In genomic region chr12:43550831-43551270, GRCh38 we compare ENCODE assay signal across 15 cellular contexts. TPM values are rescaled to one million over a fixed set of nuclear protein-coding genes. Genes with fewer than 3 reads are reported as not detected.
DNase-seq lines count a peak whose midpoint lies in the region; TF ChIP-seq lines count a peak whose summit lies in the region.
"Had no signal": no experiment of that assay in that cellular context is flagged by ENCODE, and none has a peak within 500 bp of the region (broad histone marks: within the 10 kb centered on the region; RNA-seq: fewer than 3 reads in every experiment).

No MANE protein-coding gene starts in this region.

- DNase-seq in ecto neural progenitor cell (ENCODE audit: low spot score) (peak; percentile 71), left kidney (ENCODE audit: low read depth, low spot score) (peak; percentile 65), retinal pigment epithelial cell (ENCODE audit: low read depth) (no peak), RWPE1 (ENCODE audit: low spot score) (no peak), A673 (ENCODE audit: low spot score) (no peak), breast epithelium (ENCODE audit: low spot score in 2 of 2) (no peak)
- DNase-seq in activated CD4-positive, alpha-beta T cell treated with anti-CD3 and anti-CD28 coated beads, Interleukin-2, amount 50 U/mL, for 48 hours: no peak
- DNase-seq: activated CD4-positive, alpha-beta T cell treated with anti-CD3 and anti-CD28 coated beads, Interleukin-2, amount 10 ng/mL, durations not matched to agents 24 days and 14 days; BE2C; occipital lobe; stimulated activated naive B cell treated with anti-CD40 and anti-IgM and Interleukin-4, amounts not matched to agents 10 μg/mL and 1 μg/mL and 100 μg/mL, for 72 hours; tibial artery had no signal

- BruUV-seq in A673 (replicated peaks; lab: Mats Ljungman, UMichigan): no TSS peak

- CTCF ChIA-PET in RWPE1 (lab: Yijun Ruan, JAX) (no interaction called here), A673 (lab: Charles Lee) (no interaction called here)

- intact Hi-C loops in A673 (cut with micrococcal nuclease; ENCODE audit: unreplicated experiment): no loop called here
- intact Hi-C loops in breast epithelium (cut with DNase I; ENCODE audit: low total_unique reads): no loop called here

- H3K4me1 ChIP-seq in HUES6 (ENCODE audit: control insufficient read depth, insufficient read depth, low read length) (peaks cover 10% of the 10 kb centered on the region; the same call in 1 of the 2 replicates), A673 (ENCODE audit: insufficient read depth, low read length, poor library complexity, severe bottlenecking) (peaks cover 4% of the 10 kb centered on the region), breast epithelium (no peaks in the 10 kb centered on the region)
- H3K4me1 ChIP-seq: BE2C had no signal

- H3K27ac ChIP-seq in HUES6 (ENCODE audit: low read depth, low read length) (no peak overlapping the region), RWPE1 (no peak overlapping the region), A673 (ENCODE audit: low read depth, low read length, poor library complexity, severe bottlenecking) (no peak overlapping the region), breast epithelium (no peak overlapping the region)
- H3K27ac ChIP-seq: tibial artery had no signal

- H3K4me3 ChIP-seq in HUES6 (ENCODE audit: low read depth, low read length): peak overlapping the region; percentile 67
- H3K4me3 ChIP-seq in retinal pigment epithelial cell (ENCODE audit: low read length): peak overlapping the region; percentile 54
- no peak overlapping the region for H3K4me3 ChIP-seq in A673 (ENCODE audit: low read depth, low read length, poor library complexity, severe bottlenecking)
- H3K4me3 ChIP-seq in breast epithelium: no peak overlapping the region
- H3K4me3 ChIP-seq: tibial artery had no signal

- POLR2A ChIA-PET in RWPE1 (lab: Yijun Ruan, JAX; ENCODE audit: low non-redundant PET): no interaction called here
- POLR2A ChIA-PET in A673 (lab: Charles Lee; ENCODE audit: low non-redundant PET): no interaction called here

- peaks cover 43% of the 10 kb centered on the region for H3K27me3 ChIP-seq in HUES6 (ENCODE audit: control insufficient read depth, insufficient read depth, low read length)
- H3K27me3 ChIP-seq in A673 (replicated peaks; ENCODE audit: insufficient read depth, low read depth, low read length, poor library complexity): peaks cover 14% of the 10 kb centered on the region
- peaks cover 0 to 29% of the 10 kb centered on the region in 2 donors for H3K27me3 ChIP-seq in breast epithelium

- H3K9me3 ChIP-seq in HUES6 (ENCODE audit: control insufficient read depth, insufficient read depth, low read depth, low read length) (no peaks in the 10 kb centered on the region), A673 (ENCODE audit: low read depth, low read length, poor library complexity, severe bottlenecking) (peaks cover 4% of the 10 kb centered on the region), breast epithelium (peaks cover 0 to 16% of the 10 kb centered on the region in 2 donors)
- H3K9me3 ChIP-seq: BE2C had no signal

- H3K36me3 ChIP-seq in HUES6 (ENCODE audit: control insufficient read depth, insufficient read depth, low read length) (no peaks in the 10 kb centered on the region), A673 (ENCODE audit: insufficient read depth, low read length, poor library complexity, severe bottlenecking) (no peaks in the 10 kb centered on the region), breast epithelium (no peaks in the 10 kb centered on the region)
- H3K36me3 ChIP-seq: BE2C, tibial artery had no signal

- no peak for TF ChIP-seq POLR2A in breast epithelium (IDR thresholded peaks at IDR 0.05)

- TF ChIP-seq CTCF in retinal pigment epithelial cell (conservative IDR thresholded peaks at IDR 0.05; ENCODE audit: low read depth, low read length) (no peak), RWPE1 (conservative IDR thresholded peaks at IDR 0.05; ENCODE audit: low read depth) (no peak), A673 (conservative IDR thresholded peaks at IDR 0.05; ENCODE audit: low read depth, low read length) (no peak), breast epithelium (IDR thresholded peaks at IDR 0.05) (no peak)

- H3K9ac ChIP-seq in HUES6 (ENCODE audit: low read length): no peak overlapping the region

RNA-seq across cellular contexts. Expression of gene ADAMTS20, which starts 1.2 kb away (rescaled TPM):
- total RNA-seq in A673 (2021) (0.17 and 0.28 TPM in 2 replicates), breast epithelium (not detected)
- total RNA-seq: activated CD4-positive, alpha-beta T cell treated with anti-CD3 and anti-CD28 coated beads, Interleukin-2, amount 10 ng/mL, durations not matched to agents 24 days and 14 days; activated naive CD4-positive, alpha-beta T cell treated with anti-CD3 and anti-CD28 coated beads, Interleukin-2, amount 50 U/mL, for 72 hours; HT1080 had no signal

Comparison
In these comparisons a context has a peak if more than half of its experiments do, and no peak if none do; other contexts are left out.
1. H3K4me3 ChIP-seq: peak in HUES6 (single experiment) and retinal pigment epithelial cell (single experiment); none in A673 (single experiment) and breast epithelium (0 of 3).
2. DNase-seq: peak in ecto neural progenitor cell (single experiment) and left kidney (single experiment); none in retinal pigment epithelial cell (single experiment), RWPE1 (single experiment), A673 (single experiment), breast epithelium (0 of 2) and activated CD4-positive, alpha-beta T cell treated with anti-CD3 and anti-CD28 coated beads, Interleukin-2, amount 50 U/mL, for 48 hours (0 of 2).